Comparison of ENCODE assay signal across 10 cellular contexts in the genomic region with DNA sequence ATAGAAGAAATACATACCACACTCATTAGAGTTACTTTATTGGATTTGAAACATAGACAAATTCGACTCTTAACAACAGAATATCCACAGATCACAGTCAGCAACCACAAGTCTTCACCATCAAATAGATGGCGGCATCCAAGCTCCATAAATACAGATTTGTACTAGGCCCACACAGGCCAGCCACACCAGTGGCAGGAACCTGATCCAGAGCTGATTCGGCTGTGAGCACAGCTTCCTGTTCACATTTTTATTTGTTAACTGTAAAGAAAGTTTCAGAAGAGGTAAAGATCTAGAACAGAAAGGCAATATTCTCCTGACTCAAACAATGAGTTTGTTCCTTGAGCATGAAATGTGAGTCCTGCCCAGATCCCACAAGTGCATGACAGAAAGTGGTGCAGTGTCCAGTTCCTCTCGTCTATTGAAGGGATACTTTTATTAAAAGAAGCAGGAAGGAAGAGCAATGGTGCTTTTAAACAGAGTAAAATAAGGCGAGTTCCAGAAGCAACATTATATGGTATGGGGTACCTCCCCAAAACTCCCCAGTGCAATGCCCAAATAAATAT.
A peak's percentile ranks its signal among the peaks of the same experiment; 100 is the strongest.
DNase-seq lines count a peak whose midpoint lies in the region; ATAC-seq, FAIRE-seq and TF ChIP-seq lines count a peak whose summit lies in the region.
"Had no signal": no experiment of that assay in that cellular context is flagged by ENCODE, and none has a peak within 500 bp of the region (broad histone marks: within the 10 kb centered on the region; RNA-seq: fewer than 3 reads in every experiment).

No MANE protein-coding gene starts in this region.

- TF ChIP-seq CTCF in right atrium auricular region (IDR thresholded peaks at IDR 0.05) (no peak), upper lobe of right lung (IDR thresholded peaks at IDR 0.05) (no peak), HepG2 (CRISPR knock-in tag; IDR thresholded peaks at IDR 0.05) (no peak)

- H2BK15ac ChIP-seq in mesenchymal stem cell (ENCODE audit: low read depth, poor library complexity, severe bottlenecking): no peak overlapping the region

- H4K91ac ChIP-seq in mesenchymal stem cell (ENCODE audit: low read length): no peak overlapping the region

- H2BK120ac ChIP-seq in mesenchymal stem cell (ENCODE audit: low read depth, low read length): no peak overlapping the region

- peaks cover 23% of the 10 kb centered on the region for H4K20me1 ChIP-seq in HepG2 (ENCODE audit: insufficient read depth, low read length)

- no peak overlapping the region for H3K4ac ChIP-seq in mesenchymal stem cell (ENCODE audit: low read depth in 1 of 2, low read length in 2 of 2)

- no peak overlapping the region for H4K8ac ChIP-seq in mesenchymal stem cell (ENCODE audit: low read length)

- H3K4me1 ChIP-seq in right atrium auricular region: peaks cover 0 to 53% of the 10 kb centered on the region in 2 donors
- peaks cover 5% of the 10 kb centered on the region for H3K4me1 ChIP-seq in mesenchymal stem cell (ENCODE audit: control insufficient read depth, insufficient read depth, low read depth, low read length)
- H3K4me1 ChIP-seq in upper lobe of right lung: peaks cover 39% of the 10 kb centered on the region
- H3K4me1 ChIP-seq in HepG2 (ENCODE audit: insufficient read depth, low read length): peaks cover 48% of the 10 kb centered on the region

- H2AK5ac ChIP-seq in mesenchymal stem cell (ENCODE audit: low read length, severe bottlenecking): no peak overlapping the region

- no peak for ATAC-seq in left cardiac atrium
- ATAC-seq in activated T-helper 17 cell treated with anti-CD3 and anti-CD28 coated beads, Interleukin-2, amount 50 U/mL, for 72 hours (replicated peaks): peak; percentile 10
- ATAC-seq in upper lobe of right lung: no peak
- ATAC-seq in HepG2: no peak
- ATAC-seq in GM19023 (IDR thresholded peaks at IDR 0.05; ENCODE audit: unreplicated experiment): no peak
- ATAC-seq: mucosa of descending colon had no signal

- H3K4me3 ChIP-seq in right atrium auricular region: no peak overlapping the region
- H3K4me3 ChIP-seq in mesenchymal stem cell (ENCODE audit: insufficient read depth in 1 of 2, low read depth in 1 of 2, low read length in 2 of 2): peak overlapping the region in 1 of 2 experiments; percentile 36
- H3K4me3 ChIP-seq in upper lobe of right lung: no peak overlapping the region
- H3K4me3 ChIP-seq in HepG2 (replicated peaks in 1 of 3; ENCODE audit: insufficient read depth in 1 of 3, low read depth in 2 of 3, low read length in 3 of 3): no peak overlapping the region
- H3K4me3 ChIP-seq: mucosa of descending colon had no signal

- TF ChIP-seq POLR2A in HepG2 (IDR thresholded peaks at IDR 0.05; ENCODE audit: insufficient read depth in 1 of 2, low read depth in 2 of 2, low read length in 2 of 2): no peak

- TF ChIP-seq EP300 in HepG2 (IDR thresholded peaks at IDR 0.05; ENCODE audit: low read depth in 2 of 2, low read length in 2 of 2): no peak
- TF ChIP-seq EP300 in HepG2 (CRISPR knock-in tag; IDR thresholded peaks at IDR 0.05; ENCODE audit: borderline replicate concordance): no peak

- WGBS in mesenchymal stem cell: 96% methylated on average over 4 of the region's 5 CpGs
- 94% methylated on average over 5 of the region's 5 CpGs for WGBS in HepG2 (ENCODE audit: low lambda C conversion rate)

- no peak overlapping the region for H2AFZ ChIP-seq in mesenchymal stem cell (ENCODE audit: low read depth, low read length)
- no peak overlapping the region for H2AFZ ChIP-seq in HepG2 (ENCODE audit: low read length)

- H3K27ac Mint-ChIP-seq in activated T-helper 17 cell treated with anti-CD3 and anti-CD28 coated beads, Interleukin-2, amount 50 U/mL, for 72 hours: no peak overlapping the region

- H3K14ac ChIP-seq in mesenchymal stem cell (ENCODE audit: low read length in 2 of 2): no peak overlapping the region

- no peaks in the 10 kb centered on the region for H3K9me3 Mint-ChIP-seq in activated T-helper 17 cell treated with anti-CD3 and anti-CD28 coated beads, Interleukin-2, amount 50 U/mL, for 72 hours

- no peaks in the 10 kb centered on the region for H3K36me3 ChIP-seq in right atrium auricular region
- peaks cover 5% of the 10 kb centered on the region in 2 experiments for H3K36me3 ChIP-seq in mesenchymal stem cell (ENCODE audit: control insufficient read depth in 1 of 2, insufficient read depth in 2 of 2, low read depth in 1 of 2, low read length in 2 of 2)
- H3K36me3 ChIP-seq in upper lobe of right lung: no peaks in the 10 kb centered on the region
- peaks cover 10 to 11% of the 10 kb centered on the region in 2 experiments for H3K36me3 ChIP-seq in HepG2 (replicated peaks in 1 of 2; ENCODE audit: control insufficient read depth in 1 of 2, insufficient read depth in 2 of 2, low read length in 2 of 2)

- H3K27ac ChIP-seq in right atrium auricular region (peak overlapping the region; percentile 42 to 50), mesenchymal stem cell (ENCODE audit: low read length, poor library complexity, severe bottlenecking) (no peak overlapping the region), upper lobe of right lung (peak overlapping the region; percentile 38), HepG2 (ENCODE audit: extremely low read length, insufficient read depth, low read length) (no peak overlapping the region)

- H2BK5ac ChIP-seq in mesenchymal stem cell (ENCODE audit: low read depth, low read length, poor library complexity, severe bottlenecking): no peak overlapping the region

- intact Hi-C loops in left cardiac atrium (cut with DNase I) (loop anchor here (10.0 kb wide), 2 partner anchors 99 to 149 kb away; no protein-coding TSS in a partner anchor), upper lobe of right lung (cut with DNase I) (no loop called here), HepG2 (cut with micrococcal nuclease; ENCODE audit: unreplicated experiment) (no loop called here)

- H3K18ac ChIP-seq in mesenchymal stem cell (ENCODE audit: low read depth in 1 of 2, low read length in 2 of 2): no peak overlapping the region

- peak overlapping the region; percentile 91 for H3K9ac ChIP-seq in mesenchymal stem cell (ENCODE audit: low read length)
- H3K9ac ChIP-seq in HepG2 (ENCODE audit: insufficient read depth, low read depth, low read length): no peak overlapping the region

- POLR2A ChIA-PET in HepG2 (lab: Yijun Ruan, JAX): no interaction called here

- H2BK12ac ChIP-seq in mesenchymal stem cell (ENCODE audit: low read length in 2 of 2): no peak overlapping the region

- H3K4me2 ChIP-seq in mesenchymal stem cell (ENCODE audit: low read length, poor library complexity, severe bottlenecking) (no peak overlapping the region), HepG2 (ENCODE audit: low read depth, low read length) (no peak overlapping the region)

- peaks cover 67% of the 10 kb centered on the region for H3K79me2 ChIP-seq in HepG2 (ENCODE audit: insufficient read depth, low read length)

- H3K27me3 ChIP-seq in right atrium auricular region (no peaks in the 10 kb centered on the region), mesenchymal stem cell (ENCODE audit: control insufficient read depth in 1 of 2, insufficient read depth in 1 of 2, low read length in 2 of 2) (no peaks in the 10 kb centered on the region), upper lobe of right lung (no peaks in the 10 kb centered on the region), HepG2 (ENCODE audit: control insufficient read depth in 1 of 2, insufficient read depth in 2 of 2, low read length in 2 of 2) (no peaks in the 10 kb centered on the region)

- H3K9me3 ChIP-seq in right atrium auricular region: no peaks in the 10 kb centered on the region
- no peaks in the 10 kb centered on the region for H3K9me3 ChIP-seq in mesenchymal stem cell (ENCODE audit: control insufficient read depth, low read length)
- no peaks in the 10 kb centered on the region for H3K9me3 ChIP-seq in upper lobe of right lung
- H3K9me3 ChIP-seq in HepG2 (ENCODE audit: low read length): no peaks in the 10 kb centered on the region
- H3K9me3 ChIP-seq: mucosa of descending colon had no signal

- FAIRE-seq in HepG2 (lab: Jason Lieb, UNC): no peak

- H3K4me3 Mint-ChIP-seq in activated T-helper 17 cell treated with anti-CD3 and anti-CD28 coated beads, Interleukin-2, amount 50 U/mL, for 72 hours: no peak overlapping the region

- peaks cover 20% of the 10 kb centered on the region for H3K79me1 ChIP-seq in mesenchymal stem cell (replicated peaks; ENCODE audit: low read length, poor library complexity, severe bottlenecking)

- TF ChIP-seq RAD21 in HepG2 (CRISPR knock-in tag; IDR thresholded peaks at IDR 0.05): no peak

- H3K27me3 Mint-ChIP-seq in activated T-helper 17 cell treated with anti-CD3 and anti-CD28 coated beads, Interleukin-2, amount 50 U/mL, for 72 hours: no peaks in the 10 kb centered on the region

- CTCF ChIA-PET in HepG2 (lab: Yijun Ruan, JAX; ENCODE audit: low intra/inter-chr PET ratio, low total read pairs): no interaction called here

- H3K36me3 Mint-ChIP-seq in activated T-helper 17 cell treated with anti-CD3 and anti-CD28 coated beads, Interleukin-2, amount 50 U/mL, for 72 hours (ENCODE audit: low read depth): peaks cover 17% of the 10 kb centered on the region

- H3K23ac ChIP-seq in mesenchymal stem cell (ENCODE audit: low read length in 2 of 2): no peak overlapping the region

- no TSS peak for BruUV-seq in HepG2 (replicated peaks; lab: Mats Ljungman, UMichigan)

- DNase-seq in right atrium auricular region (ENCODE audit: low spot score) (no peak), left cardiac atrium (no peak), mesenchymal stem cell (no peak), upper lobe of right lung (no peak), HepG2 (ENCODE audit: low spot score) (no peak), HPDE6-E6E7 (ENCODE audit: extremely low spot score) (no peak)
- DNase-seq: anterior cingulate cortex, mucosa of descending colon had no signal

- peaks cover 31% of the 10 kb centered on the region for H3K4me1 Mint-ChIP-seq in activated T-helper 17 cell treated with anti-CD3 and anti-CD28 coated beads, Interleukin-2, amount 50 U/mL, for 72 hours

- in situ Hi-C loops in HepG2 (cut with HindIII; ENCODE audit: extremely low pct_ligation_motif_present, low pct_unique_long_range_greater_than_20kb): no loop called here

TF ChIP-seq in HepG2, 621 proteins besides CTCF, POLR2A, EP300 and RAD21 (continues in another document):
- TF ChIP-seq ZMYM3 (CRISPR knock-in tag; IDR thresholded peaks at IDR 0.05) (no peak), RCOR2 (CRISPR knock-in tag; IDR thresholded peaks at IDR 0.05) (no peak), ZSCAN25 (CRISPR knock-in tag; IDR thresholded peaks at IDR 0.05) (no peak), MAFK (conservative IDR thresholded peaks at IDR 0.05 in 1 of 2, IDR thresholded peaks at IDR 0.05 in 1 of 2; ENCODE audit: low read length in 2 of 2) (no peak), ZNF180 (CRISPR knock-in tag; IDR thresholded peaks at IDR 0.05; ENCODE audit: borderline replicate concordance, low read depth) (no peak), ZIK1 (CRISPR knock-in tag; IDR thresholded peaks at IDR 0.05; ENCODE audit: borderline replicate concordance, low read depth) (no peak), MED8 (CRISPR knock-in tag; IDR thresholded peaks at IDR 0.05; ENCODE audit: insufficient replicate concordance) (no peak)

Comparison
In these comparisons a context has a peak if more than half of its experiments do, and no peak if none do; other contexts are left out.
1. H3K27ac ChIP-seq: peak in right atrium auricular region (2 of 2) and upper lobe of right lung (single experiment); none in mesenchymal stem cell (single experiment) and HepG2 (single experiment).
2. intact Hi-C loops: an anchor here in left cardiac atrium (10.0 kb wide); none called in upper lobe of right lung and HepG2.